ENCODE assay signal across 21 cellular contexts in the genomic region with DNA sequence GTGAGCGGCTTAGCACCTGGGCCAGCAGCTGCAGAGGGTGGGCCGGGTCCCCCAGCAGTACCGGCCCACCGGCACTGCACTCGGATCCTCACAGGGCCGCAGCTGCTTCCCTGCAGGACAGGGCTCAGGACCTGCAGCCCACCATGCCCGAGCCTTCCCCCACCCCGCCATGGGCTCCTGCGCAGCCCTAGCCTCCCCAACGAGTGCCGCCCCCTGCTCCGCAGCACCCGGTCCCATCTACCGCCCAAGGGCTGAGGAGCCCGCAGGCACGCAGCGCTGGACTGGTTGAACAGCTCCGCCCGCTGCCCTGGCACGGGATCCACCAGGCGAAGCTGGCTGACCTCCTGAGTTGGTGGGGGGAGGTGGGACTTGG. TPM values are rescaled to one million over a fixed set of nuclear protein-coding genes. Genes with fewer than 3 reads are reported as not detected.
"Had no signal": no experiment of that assay in that cellular context is flagged by ENCODE, and none has a peak within 500 bp of the region (broad histone marks: within the 10 kb centered on the region; RNA-seq: fewer than 3 reads in every experiment).

No MANE protein-coding gene starts in this region.

- DNase-seq: Karpas-422; KG1; MG63; NCI-H1092; NCI-H1105 treated with DMSO at 0.1 percent for 48 hours; NCI-H1417 treated with DMSO at 0.1 percent for 48 hours; NCI-H146; NCI-H1694 treated with DMSO at 0.1 percent for 48 hours; NCI-H1930; NCI-H2081; NCI-H2107; NCI-H2227 treated with DMSO at 0.1 percent for 48 hours; NCI-H524; NCI-H526 treated with DMSO at 0.1 percent for 48 hours; NCI-H748 treated with DMSO at 0.1 percent for 48 hours; NK-92 treated with Interleukin-12 subunit alpha and Interleukin-12 subunit beta, amount 100 ng/mL, for 24 hours; PC-3; Right ventricle myocardium superior; T-helper 1 cell had no signal

- H3K27me3 ChIP-seq: MG63 had no signal

- H3K36me3 ChIP-seq: MG63 had no signal

- H3K4me3 ChIP-seq: MG63 had no signal

RNA-seq across cellular contexts. Expression of gene OVAAL, which starts 50.1 kb away (rescaled TPM):
- total RNA-seq: NCI-H460, OCI-LY7, PC-3 had no signal
